ENCODE assay signal across 24 cellular contexts in the genomic region with DNA sequence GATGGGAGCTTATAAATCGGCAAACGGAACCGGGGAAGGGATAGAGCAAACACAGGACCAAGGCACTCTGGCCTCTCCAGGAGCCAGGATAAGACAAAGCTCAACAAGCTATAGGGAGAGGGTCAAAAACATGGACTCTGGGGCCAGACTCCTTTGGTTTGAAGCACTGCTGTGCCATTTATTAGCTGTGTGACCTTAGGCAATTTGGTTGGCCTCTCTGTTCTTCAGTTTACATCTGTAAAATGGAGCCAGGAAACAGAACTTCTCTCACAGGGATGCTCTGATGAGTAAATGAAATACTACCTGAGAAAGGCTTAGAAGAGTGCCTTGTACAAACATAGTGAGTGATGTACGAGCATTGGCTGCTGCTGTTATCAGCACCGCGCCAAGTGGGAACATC.
"Had no signal": no experiment of that assay in that cellular context is flagged by ENCODE, and none has a peak within 500 bp of the region (broad histone marks: within the 10 kb centered on the region; RNA-seq: fewer than 3 reads in every experiment).

No MANE protein-coding gene starts in this region.

- H3K27ac ChIP-seq: esophagus squamous epithelium, heart right ventricle, left lung, prostate gland, right atrium auricular region, testis, tibial nerve, upper lobe of left lung had no signal

- H3K36me3 Mint-ChIP-seq: naive thymus-derived CD8-positive, alpha-beta T cell; stimulated activated memory B cell treated with anti-CD40 and anti-IgM and Interleukin-4, amounts not matched to agents 10 μg/mL and 1 μg/mL and 100 μg/mL, for 72 hours had no signal

- H3K9me3 ChIP-seq: esophagus squamous epithelium, heart right ventricle, left lung, prostate gland, right atrium auricular region, sigmoid colon, testis, tibial nerve, upper lobe of left lung had no signal

- H3K36me3 ChIP-seq: esophagus squamous epithelium, heart right ventricle, left lung, prostate gland, right atrium auricular region, sigmoid colon, tibial nerve, upper lobe of left lung had no signal

- H3K4me1 ChIP-seq: heart right ventricle, left lung, prostate gland, right atrium auricular region, tibial nerve had no signal

- ATAC-seq: effector memory CD8-positive, alpha-beta T cell; left cardiac atrium; left lung; naive thymus-derived CD8-positive, alpha-beta T cell; stimulated activated memory B cell treated with anti-CD40 and anti-IgM and Interleukin-4, amounts not matched to agents 10 μg/mL and 1 μg/mL and 100 μg/mL, for 72 hours; stimulated activated naive CD8-positive, alpha-beta T cell treated with anti-CD3 and anti-CD28 coated beads, Interleukin-15, Interleukin-2, amounts not matched to agents 100 U/mL and 50 U/mL, for 24 hours had no signal

- H3K27ac Mint-ChIP-seq: effector memory CD8-positive, alpha-beta T cell; nephron progenitor cell; stimulated activated memory B cell treated with anti-CD40 and anti-IgM and Interleukin-4, amounts not matched to agents 10 μg/mL and 1 μg/mL and 100 μg/mL, for 72 hours had no signal

- H3K27me3 Mint-ChIP-seq: effector memory CD8-positive, alpha-beta T cell; naive thymus-derived CD8-positive, alpha-beta T cell; stimulated activated memory B cell treated with anti-CD40 and anti-IgM and Interleukin-4, amounts not matched to agents 10 μg/mL and 1 μg/mL and 100 μg/mL, for 72 hours had no signal

- H3K4me3 ChIP-seq: esophagus squamous epithelium, heart right ventricle, left lung, prostate gland, right atrium auricular region, sigmoid colon, testis, tibial nerve, upper lobe of left lung had no signal

- DNase-seq: cortex of kidney; effector memory CD8-positive, alpha-beta T cell; erythroblast; esophagus squamous epithelium; foreskin melanocyte; glutamatergic neuron; heart right ventricle; hippocampal formation; left cardiac atrium; left lung; mesenchymal stem cell; naive thymus-derived CD8-positive, alpha-beta T cell; nephron progenitor cell; nucleus accumbens; sigmoid colon; stimulated activated CD4-positive, alpha-beta T cell treated with anti-CD3 and anti-CD28 coated beads, Interleukin-4, amount 100 ng/mL, for 4 hours; stimulated activated naive CD8-positive, alpha-beta T cell treated with anti-CD3 and anti-CD28 coated beads, Interleukin-15, Interleukin-2, amounts not matched to agents 100 U/mL and 50 U/mL, for 24 hours; substantia nigra; testis; upper lobe of left lung had no signal

- H3K4me3 Mint-ChIP-seq: effector memory CD8-positive, alpha-beta T cell; naive thymus-derived CD8-positive, alpha-beta T cell; nephron progenitor cell; stimulated activated memory B cell treated with anti-CD40 and anti-IgM and Interleukin-4, amounts not matched to agents 10 μg/mL and 1 μg/mL and 100 μg/mL, for 72 hours had no signal

- H3K9me3 Mint-ChIP-seq: effector memory CD8-positive, alpha-beta T cell; naive thymus-derived CD8-positive, alpha-beta T cell; nephron progenitor cell; stimulated activated memory B cell treated with anti-CD40 and anti-IgM and Interleukin-4, amounts not matched to agents 10 μg/mL and 1 μg/mL and 100 μg/mL, for 72 hours had no signal

- H3K27me3 ChIP-seq: esophagus squamous epithelium, left lung, right atrium auricular region, sigmoid colon, testis, tibial nerve, upper lobe of left lung had no signal
